ENCODE assay signal across 8 cellular contexts in genomic region chr19:2636897-2637683, GRCh38.
DNase-seq lines count a peak whose midpoint lies in the region; ATAC-seq and TF ChIP-seq lines count a peak whose summit lies in the region.

No MANE protein-coding gene starts in this region.

- H3K27ac Mint-ChIP-seq in naive B cell: peak overlapping the region; percentile 38 to 99 (median 76)
- H3K27ac Mint-ChIP-seq in stimulated activated memory B cell treated with anti-CD40 and anti-IgM and Interleukin-4, amounts not matched to agents 10 μg/mL and 1 μg/mL and 100 μg/mL, for 72 hours: peak overlapping the region; percentile 86

- H3K27me3 Mint-ChIP-seq in naive B cell: no peaks in the 10 kb centered on the region
- no peaks in the 10 kb centered on the region for H3K27me3 Mint-ChIP-seq in stimulated activated memory B cell treated with anti-CD40 and anti-IgM and Interleukin-4, amounts not matched to agents 10 μg/mL and 1 μg/mL and 100 μg/mL, for 72 hours

- ATAC-seq in naive B cell (ENCODE audit: low read depth in 2 of 2): peak; percentile 73 to 78
- ATAC-seq in stimulated activated memory B cell treated with anti-CD40 and anti-IgM and Interleukin-4, amounts not matched to agents 10 μg/mL and 1 μg/mL and 100 μg/mL, for 72 hours: peak; percentile 68
- no peak for ATAC-seq in HG03196 (IDR thresholded peaks at IDR 0.05; ENCODE audit: unreplicated experiment)

- no peaks in the 10 kb centered on the region for H3K36me3 Mint-ChIP-seq in naive B cell
- peaks cover 6% of the 10 kb centered on the region for H3K36me3 Mint-ChIP-seq in stimulated activated memory B cell treated with anti-CD40 and anti-IgM and Interleukin-4, amounts not matched to agents 10 μg/mL and 1 μg/mL and 100 μg/mL, for 72 hours

- peaks cover 63 to 85% (median 77%) of the 10 kb centered on the region in 3 donors for H3K4me1 Mint-ChIP-seq in naive B cell
- peaks cover 96% of the 10 kb centered on the region for H3K4me1 Mint-ChIP-seq in stimulated activated memory B cell treated with anti-CD40 and anti-IgM and Interleukin-4, amounts not matched to agents 10 μg/mL and 1 μg/mL and 100 μg/mL, for 72 hours

- H3K4me3 ChIP-seq in epithelial cell of proximal tubule (ENCODE audit: low read depth, low read length): peak overlapping the region; percentile 48

- peak overlapping the region; percentile 35 to 84 (median 61) for H3K4me3 Mint-ChIP-seq in naive B cell
- peak overlapping the region; percentile 74 for H3K4me3 Mint-ChIP-seq in stimulated activated memory B cell treated with anti-CD40 and anti-IgM and Interleukin-4, amounts not matched to agents 10 μg/mL and 1 μg/mL and 100 μg/mL, for 72 hours

- peaks cover 0 to 4% (median 0%) of the 10 kb centered on the region in 7 donors for H3K9me3 Mint-ChIP-seq in naive B cell
- H3K9me3 Mint-ChIP-seq in stimulated activated memory B cell treated with anti-CD40 and anti-IgM and Interleukin-4, amounts not matched to agents 10 μg/mL and 1 μg/mL and 100 μg/mL, for 72 hours: no peaks in the 10 kb centered on the region

- TF ChIP-seq CTCF in GM12873 (IDR thresholded peaks at IDR 0.05; ENCODE audit: insufficient read depth, low read depth, low read length, missing control alignments) (peak; percentile 83), epithelial cell of proximal tubule (conservative IDR thresholded peaks at IDR 0.05; ENCODE audit: low read depth, low read length) (peak; percentile 78)

- DNase-seq in NCI-H2171 treated with DMSO at 0.1 percent for 48 hours (lab: John Stamatoyannopoulos, UW): peak; percentile 37
- peak; percentile 71 for DNase-seq in activated T-cell treated with anti-CD3 and anti-CD28 coated beads for 4 hours
- no peak for DNase-seq in epithelial cell of proximal tubule (ENCODE audit: low read depth)
- DNase-seq in naive B cell: peak; percentile 75
- no peak for DNase-seq in KG1 (lab: John Stamatoyannopoulos, UW)

Comparison
In these comparisons a context has a peak if more than half of its experiments do, and no peak if none do; other contexts are left out.
1. DNase-seq: peak in NCI-H2171 treated with DMSO at 0.1 percent for 48 hours (single experiment), activated T-cell treated with anti-CD3 and anti-CD28 coated beads for 4 hours (single experiment) and naive B cell (single experiment); none in epithelial cell of proximal tubule (single experiment) and KG1 (single experiment).